In the genomic region with DNA sequence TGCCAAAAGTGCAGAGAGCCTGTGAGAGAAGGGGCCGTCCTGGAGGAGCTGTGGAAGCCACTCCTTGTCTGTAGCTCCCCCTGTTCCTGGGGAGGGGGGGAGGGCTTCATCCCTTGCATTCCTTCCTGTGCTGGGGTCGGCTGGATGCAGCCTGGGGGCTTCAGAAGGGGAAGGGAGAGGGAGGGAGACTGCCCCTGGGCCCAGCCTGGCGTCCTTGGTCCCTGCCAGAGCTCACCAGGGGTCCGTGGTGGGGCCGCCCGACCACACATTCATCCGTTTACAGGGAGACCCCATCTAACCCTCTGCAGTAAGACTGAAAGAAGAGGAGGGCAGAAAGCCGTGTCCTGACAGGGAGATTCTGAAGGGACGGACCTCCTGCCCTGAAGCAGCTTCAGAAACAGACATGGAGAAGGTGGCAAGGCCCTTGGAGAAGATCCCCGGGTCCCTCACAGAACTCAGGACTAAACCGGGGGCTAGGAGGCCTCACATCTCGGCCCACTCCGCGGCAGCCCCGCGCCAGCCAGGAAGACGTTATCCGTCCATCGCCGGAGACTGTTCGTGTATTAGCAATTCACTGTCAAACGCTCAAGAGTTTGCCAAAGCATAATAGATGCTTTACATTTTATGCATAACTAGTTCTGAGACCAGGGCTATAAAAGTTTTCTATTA, we compare ENCODE assay signal across 20 cellular contexts.
DNase-seq lines count a peak whose midpoint lies in the region; ATAC-seq, FAIRE-seq and TF ChIP-seq lines count a peak whose summit lies in the region.
"Had no signal": no experiment of that assay in that cellular context is flagged by ENCODE, and none has a peak within 500 bp of the region (broad histone marks: within the 10 kb centered on the region; RNA-seq: fewer than 3 reads in every experiment).

No MANE protein-coding gene starts in this region.

- DNase-seq in Right ventricle myocardium inferior (ENCODE audit: missing footprints), result peak; percentile 34
- DNase-seq in Right ventricle myocardium superior, result no peak
- peak in 1 of 2 experiments; percentile 54 for DNase-seq in H1 (ENCODE audit: low read depth in 1 of 2, low spot score in 2 of 2)
- peak; percentile 69 for DNase-seq in mesenteric fat pad (ENCODE audit: low spot score)
- DNase-seq in upper lobe of right lung, result peak; percentile 23
- no peak for DNase-seq in esophagus muscularis mucosa (ENCODE audit: extremely low spot score)
- no peak for DNase-seq in NCI-H187 (lab: John Stamatoyannopoulos, UW)
- DNase-seq: activated CD4-positive, alpha-beta T cell treated with anti-CD3 and anti-CD28 coated beads for 48 hours; activated CD8-positive, alpha-beta memory T cell treated with anti-CD3 and anti-CD28 coated beads, Interleukin-2, amount 10 ng/mL, durations not matched to agents 7 days and 5 days; HCEC 1CT; naive thymus-derived CD8-positive, alpha-beta T cell; NCI-H1417 treated with DMSO at 0.1 percent for 48 hours; SHP77; stimulated activated CD4-positive, alpha-beta T cell treated with anti-CD3 and anti-CD28 coated beads, Interleukin-2, amount 100 ng/mL, for 48 hours; upper lobe of left lung had no signal

- no peak overlapping the region for H3K23ac ChIP-seq in H1 (ENCODE audit: insufficient read length)

- H3K36me3 ChIP-seq in H1 (ENCODE audit: control insufficient read depth in 2 of 4, insufficient read depth in 4 of 4, low read length in 3 of 4) (no peaks in the 10 kb centered on the region), upper lobe of right lung (no peaks in the 10 kb centered on the region), esophagus muscularis mucosa (no peaks in the 10 kb centered on the region)
- H3K36me3 ChIP-seq: upper lobe of left lung had no signal

- peak overlapping the region in 1 of 4 experiments; percentile 43; a peak in 2 of 8 replicates for H3K4me3 ChIP-seq in H1 (ENCODE audit: extremely low read depth in 1 of 4, insufficient read depth in 2 of 4, low read depth in 3 of 4, low read length in 4 of 4)
- H3K4me3 ChIP-seq in upper lobe of right lung, result no peak overlapping the region
- no peak overlapping the region for H3K4me3 ChIP-seq in esophagus muscularis mucosa
- H3K4me3 ChIP-seq: skin epidermis, upper lobe of left lung had no signal

- TF ChIP-seq POLR2A in H1 (IDR thresholded peaks at IDR 0.05; ENCODE audit: control extremely low read depth in 1 of 2, low read depth in 2 of 2, low read length in 2 of 2) (no peak), esophagus muscularis mucosa (IDR thresholded peaks at IDR 0.05; ENCODE audit: low read depth) (no peak)

- TF ChIP-seq CTCF in H1 (IDR thresholded peaks at IDR 0.05; ENCODE audit: control extremely low read depth in 1 of 3, insufficient read depth in 1 of 3, low read depth in 1 of 3, low read length in 3 of 3) (no peak), upper lobe of right lung (IDR thresholded peaks at IDR 0.05) (no peak), esophagus muscularis mucosa (IDR thresholded peaks at IDR 0.05) (no peak)

- peak; percentile 42 for FAIRE-seq in H1 (lab: Jason Lieb, UNC)
- FAIRE-seq: A204.1, endothelial cell of umbilical vein, TTC549 had no signal

- H3K9ac ChIP-seq in H1 (replicated peaks in 1 of 4; ENCODE audit: extremely low read depth in 1 of 4, low read depth in 3 of 4, low read length in 3 of 4), result no peak overlapping the region

- ATAC-seq in Right ventricle myocardium inferior, result peak; percentile 26
- ATAC-seq in Right ventricle myocardium superior (ENCODE audit: poor library complexity), result no peak
- no peak for ATAC-seq in upper lobe of right lung
- ATAC-seq in HG03159 (IDR thresholded peaks at IDR 0.05; ENCODE audit: unreplicated experiment), result no peak
- ATAC-seq: activated CD8-positive, alpha-beta memory T cell treated with anti-CD3 and anti-CD28 coated beads, Interleukin-2, amount 10 ng/mL, durations not matched to agents 7 days and 5 days; naive thymus-derived CD8-positive, alpha-beta T cell had no signal

- H4K91ac ChIP-seq in H1 (replicated peaks; ENCODE audit: insufficient read length, low read length), result peak overlapping the region; percentile 48

- no peak overlapping the region for H3K56ac ChIP-seq in H1 (replicated peaks; ENCODE audit: insufficient read length, low read depth, low read length)

- H4K20me1 ChIP-seq in H1 (replicated peaks in 1 of 2; ENCODE audit: control insufficient read depth in 1 of 2, insufficient read depth in 2 of 2, low read length in 2 of 2), result no peaks in the 10 kb centered on the region

- no peak overlapping the region for H3K14ac ChIP-seq in H1 (ENCODE audit: insufficient read length)

- POLR2A ChIA-PET in H1 (lab: Charles Lee; ENCODE audit: partially characterized antibody), result interaction anchor here (1.3 kb wide), 1 partner anchor 17 kb away, joined by 3 read pairs; no protein-coding TSS in a partner anchor

- intact Hi-C loops in Right ventricle myocardium inferior (cut with DNase I) (no loop called here), Right ventricle myocardium superior (cut with DNase I) (no loop called here), upper lobe of right lung (cut with DNase I) (no loop called here), esophagus muscularis mucosa (cut with DNase I) (no loop called here)

- H3K18ac ChIP-seq in H1 (ENCODE audit: extremely low read depth, low read length), result peak overlapping the region; percentile 75

- no peak overlapping the region for H2AFZ ChIP-seq in H1 (ENCODE audit: low read length)

- no peak overlapping the region for H2BK15ac ChIP-seq in H1 (ENCODE audit: low read length)

- H3K79me2 ChIP-seq in H1 (ENCODE audit: control insufficient read depth in 1 of 2, insufficient read depth in 2 of 2, low read length in 2 of 2), result no peaks in the 10 kb centered on the region

- no peak overlapping the region for H4K5ac ChIP-seq in H1 (ENCODE audit: insufficient read length, low read depth, low read length)

- H3K4me1 ChIP-seq in H1 (replicated peaks in 1 of 4; ENCODE audit: control insufficient read depth in 3 of 4, insufficient read depth in 4 of 4, low read length in 3 of 4) (peaks cover 7 to 31% (median 15%) of the 10 kb centered on the region in 4 experiments), upper lobe of right lung (no peaks in the 10 kb centered on the region), esophagus muscularis mucosa (peaks cover 0 to 15% (median 12%) of the 10 kb centered on the region in 4 donors)
- H3K4me1 ChIP-seq: upper lobe of left lung had no signal

- peak overlapping the region; percentile 52 to 65 for H3K4me2 ChIP-seq in H1 (ENCODE audit: insufficient read depth in 1 of 2, low read depth in 2 of 2, low read length in 2 of 2)

- no peak overlapping the region for H2BK120ac ChIP-seq in H1 (replicated peaks; ENCODE audit: low read depth, low read length)

- TF ChIP-seq RAD21 in H1 (IDR thresholded peaks at IDR 0.05 in 1 of 2, conservative IDR thresholded peaks at IDR 0.05 in 1 of 2; ENCODE audit: low read depth in 2 of 2, low read length in 2 of 2), result no peak

- no peak overlapping the region for H4K8ac ChIP-seq in H1 (ENCODE audit: extremely low read depth, insufficient read depth, low read length)

- TF ChIP-seq EP300 in H1 (IDR thresholded peaks at IDR 0.05; ENCODE audit: borderline replicate concordance in 1 of 2, low read depth in 2 of 2, low read length in 2 of 2) (no peak), esophagus muscularis mucosa (IDR thresholded peaks at IDR 0.05) (no peak)

- H2BK12ac ChIP-seq in H1 (ENCODE audit: low read depth, low read length), result no peak overlapping the region

- H2AK5ac ChIP-seq in H1 (ENCODE audit: low read depth, low read length), result 0 out of 2 replicates have a peak overlapping the region, but pooled peaks have one; percentile 39

- no peaks in the 10 kb centered on the region for H3K79me1 ChIP-seq in H1 (ENCODE audit: low read depth, low read length)

- H2BK20ac ChIP-seq in H1 (ENCODE audit: low read length), result peak overlapping the region; percentile 91; the same call in 1 of the 2 replicates

- WGBS in H1 (ENCODE audit: extremely low coverage in 1 of 2, insufficient coverage in 1 of 2, insufficient read length in 1 of 2, insufficient replicate concordance in 2 of 2, low coverage in 1 of 2, low lambda C conversion rate in 2 of 2, missing lambda C conversion rate in 1 of 2), 2 experiments, result 14% methylated on average over 18 of the region's 22 CpGs; no CpG with 5 or more reads in 1 of the 2 experiments
- WGBS in esophagus muscularis mucosa, result 29% methylated on average over 12 of the region's 22 CpGs

- H3K27me3 ChIP-seq in H1 (replicated peaks in 1 of 4; ENCODE audit: control insufficient read depth in 3 of 4, extremely low read depth in 1 of 4, insufficient read depth in 3 of 4, low read length in 3 of 4), result peaks cover 0 to 8% (median 0%) of the 10 kb centered on the region in 4 experiments; a peak in 2 of 7 replicates
- peaks cover 7% of the 10 kb centered on the region for H3K27me3 ChIP-seq in upper lobe of right lung
- no peaks in the 10 kb centered on the region for H3K27me3 ChIP-seq in esophagus muscularis mucosa
- H3K27me3 ChIP-seq: upper lobe of left lung had no signal

- H3K9me3 ChIP-seq in H1 (ENCODE audit: insufficient read depth in 2 of 2, low read depth in 1 of 2, low read length in 1 of 2) (no peaks in the 10 kb centered on the region; a peak in 1 of 4 replicates), upper lobe of right lung (no peaks in the 10 kb centered on the region), esophagus muscularis mucosa (no peaks in the 10 kb centered on the region)
- H3K9me3 ChIP-seq: upper lobe of left lung had no signal

- H3K27ac ChIP-seq in H1 (ENCODE audit: low read depth, low read length), result no peak overlapping the region; the same call in 1 of the 2 replicates
- H3K27ac ChIP-seq in upper lobe of right lung, result no peak overlapping the region
- no peak overlapping the region for H3K27ac ChIP-seq in esophagus muscularis mucosa (replicated peaks in 1 of 4)
- H3K27ac ChIP-seq: skin epidermis, upper lobe of left lung had no signal

- CTCF ChIA-PET in H1 (lab: Charles Lee; ENCODE audit: partially characterized antibody), result interaction anchor here (1.1 kb wide), 1 partner anchor 8 kb away, joined by 3 read pairs; no protein-coding TSS in a partner anchor

- H3K23me2 ChIP-seq in H1 (ENCODE audit: low read depth, low read length), result no peaks in the 10 kb centered on the region

- H3K4ac ChIP-seq in H1 (replicated peaks; ENCODE audit: insufficient read length, low read depth, low read length), result no peak overlapping the region

- H2BK5ac ChIP-seq in H1 (ENCODE audit: low read depth, low read length), result peak overlapping the region; percentile 88; the same call in 1 of the 2 replicates

TF ChIP-seq in H1, 55 proteins besides CTCF, POLR2A, EP300 and RAD21 (continues in another document):
- TF ChIP-seq SP4 (IDR thresholded peaks at IDR 0.05; ENCODE audit: low read length), result no peak
- TF ChIP-seq JUN (IDR thresholded peaks at IDR 0.05; ENCODE audit: low read depth, low read length), result no peak
- no peak for TF ChIP-seq CBX5 (IDR thresholded peaks at IDR 0.05; ENCODE audit: low read depth, low read length)
- no peak for TF ChIP-seq CEBPB (IDR thresholded peaks at IDR 0.05; ENCODE audit: low read depth, low read length)
- TF ChIP-seq HDAC2 (IDR thresholded peaks at IDR 0.05; ENCODE audit: borderline replicate concordance in 1 of 2, low read depth in 2 of 2, low read length in 2 of 2), result no peak
- no peak for TF ChIP-seq RFX5 (IDR thresholded peaks at IDR 0.05; ENCODE audit: borderline replicate concordance, low read depth, low read length)
- no peak for TF ChIP-seq BCL11A (IDR thresholded peaks at IDR 0.05; ENCODE audit: low read depth in 2 of 2, low read length in 2 of 2)

Comparison
In these comparisons a context has a peak if more than half of its experiments do, and no peak if none do; other contexts are left out.
1. DNase-seq: peak in Right ventricle myocardium inferior (single experiment), mesenteric fat pad (single experiment) and upper lobe of right lung (single experiment); none in Right ventricle myocardium superior (single experiment), esophagus muscularis mucosa (single experiment) and NCI-H187 (0 of 2).